Comparison of ENCODE assay signal across 31 cellular contexts in genomic region chr1:224666911-224667310, GRCh38.
"Had no signal": no experiment of that assay in that cellular context is flagged by ENCODE, and none has a peak within 500 bp of the region (broad histone marks: within the 10 kb centered on the region; RNA-seq: fewer than 3 reads in every experiment).

No MANE protein-coding gene starts in this region.

- H3K27me3 ChIP-seq: brain microvascular endothelial cell, cardiac muscle cell had no signal

- H3K4me3 ChIP-seq: cardiac muscle cell, SJCRH30 had no signal

- H3K27me3 Mint-ChIP-seq: activated CD4-positive, alpha-beta T cell treated with anti-CD3 and anti-CD28 coated beads for 36 hours; activated naive CD8-positive, alpha-beta T cell; activated T-helper 17 cell treated with anti-CD3 and anti-CD28 coated beads, Interleukin-2, amount 50 U/mL, for 72 hours had no signal

- H3K9ac ChIP-seq: SK-N-SH had no signal

- H3K36me3 ChIP-seq: brain microvascular endothelial cell, cardiac muscle cell, SJCRH30, WERI-Rb-1 had no signal

- H3K9me2 ChIP-seq: SK-N-SH had no signal

- H3K27ac Mint-ChIP-seq: activated CD4-positive, alpha-beta memory T cell treated with anti-CD3 and anti-CD28 coated beads, Interleukin-2, amount 10 ng/mL, durations not matched to agents 7 days and 5 days; activated CD4-positive, alpha-beta T cell treated with anti-CD3 and anti-CD28 coated beads for 36 hours; activated naive CD4-positive, alpha-beta T cell treated with anti-CD3 and anti-CD28 coated beads for 36 hours; activated naive CD8-positive, alpha-beta T cell; activated T-helper 17 cell treated with anti-CD3 and anti-CD28 coated beads, Interleukin-2, amount 50 U/mL, for 72 hours had no signal

- H3K4me1 ChIP-seq: SJCRH30 had no signal

- H3K9me3 Mint-ChIP-seq: activated CD4-positive, alpha-beta memory T cell treated with anti-CD3 and anti-CD28 coated beads, Interleukin-2, amount 10 ng/mL, durations not matched to agents 7 days and 5 days; activated naive CD4-positive, alpha-beta T cell treated with anti-CD3 and anti-CD28 coated beads for 36 hours; activated T-helper 17 cell treated with anti-CD3 and anti-CD28 coated beads, Interleukin-2, amount 50 U/mL, for 72 hours had no signal

- H3K4me2 ChIP-seq: SK-N-SH had no signal

- ATAC-seq: activated CD4-positive, alpha-beta T cell treated with anti-CD3 and anti-CD28 coated beads for 36 hours; activated T-helper 17 cell treated with anti-CD3 and anti-CD28 coated beads, Interleukin-2, amount 50 U/mL, for 72 hours; Panc1 had no signal

- H3K4me3 Mint-ChIP-seq: activated CD4-positive, alpha-beta memory T cell treated with anti-CD3 and anti-CD28 coated beads, Interleukin-2, amount 10 ng/mL, durations not matched to agents 7 days and 5 days; activated CD4-positive, alpha-beta T cell treated with anti-CD3 and anti-CD28 coated beads for 36 hours; activated naive CD4-positive, alpha-beta T cell treated with anti-CD3 and anti-CD28 coated beads for 36 hours; activated naive CD8-positive, alpha-beta T cell; activated T-helper 17 cell treated with anti-CD3 and anti-CD28 coated beads, Interleukin-2, amount 50 U/mL, for 72 hours had no signal

- H3K36me3 Mint-ChIP-seq: activated naive CD8-positive, alpha-beta T cell had no signal

- H3K27ac ChIP-seq: brain microvascular endothelial cell, cardiac muscle cell, RWPE1, SJCRH30, WERI-Rb-1 had no signal

- H3K4me1 Mint-ChIP-seq: activated CD4-positive, alpha-beta memory T cell treated with anti-CD3 and anti-CD28 coated beads, Interleukin-2, amount 10 ng/mL, durations not matched to agents 7 days and 5 days; activated CD4-positive, alpha-beta T cell treated with anti-CD3 and anti-CD28 coated beads for 36 hours; activated T-helper 17 cell treated with anti-CD3 and anti-CD28 coated beads, Interleukin-2, amount 50 U/mL, for 72 hours had no signal

- DNase-seq: activated CD4-positive, alpha-beta memory T cell treated with anti-CD3 and anti-CD28 coated beads, Interleukin-2, amount 10 ng/mL, durations not matched to agents 7 days and 5 days; activated CD4-positive, alpha-beta T cell treated with anti-CD3 and anti-CD28 coated beads for 36 hours; activated CD4-positive, alpha-beta T cell treated with anti-CD3 and anti-CD28 coated beads, Interleukin-2, amount 50 U/mL, for 1 hour; activated gamma-delta T cell; activated naive CD4-positive, alpha-beta T cell treated with anti-CD3 and anti-CD28 coated beads for 36 hours; activated T-cell treated with anti-CD3 and anti-CD28 coated beads for 4 hours; activated T-cell treated with anti-CD3 and anti-CD28 coated beads, Interleukin-2, amount 50 U/mL, for 48 hours; amygdala; brain microvascular endothelial cell; MM.1S; NCI-H1105 treated with DMSO at 0.1 percent for 48 hours; NCI-H1436 treated with DMSO at 0.1 percent for 48 hours; NCI-H187; NCI-H2081; NCI-H2171; NCI-H2227 treated with DMSO at 0.1 percent for 48 hours; NCI-H446 treated with DMSO at 0.1 percent for 48 hours; NCI-H524 treated with DMSO at 0.1 percent for 48 hours; NCI-H748 treated with DMSO at 0.1 percent for 48 hours; NK-92 treated with Interleukin-12 subunit alpha and Interleukin-12 subunit beta, amount 100 ng/mL, for 24 hours; OCI-M1; Right ventricle myocardium superior; SJCRH30; SK-N-SH; T-helper 1 cell; WERI-Rb-1 had no signal

- H3K9me3 ChIP-seq: SJCRH30, SK-N-SH had no signal
